ENCODE assay signal across 8 cellular contexts in genomic region chr18:2123077-2123476, GRCh38.
"Had no signal": no experiment of that assay in that cellular context is flagged by ENCODE, and none has a peak within 500 bp of the region (broad histone marks: within the 10 kb centered on the region; RNA-seq: fewer than 3 reads in every experiment).

No MANE protein-coding gene starts in this region.

- ATAC-seq: GM12878 had no signal

- H3K4me3 ChIP-seq: GM12878 had no signal

- FAIRE-seq: G401.6, GM12878, GM12891, GM12892, GM18507, GM19239 had no signal

- DNase-seq: GDM1, GF-D8 had no signal
